Comparison of ENCODE assay signal across 10 cellular contexts in genomic region chr14:26841920-26842741, GRCh38.
DNase-seq lines count a peak whose midpoint lies in the region; ATAC-seq and TF ChIP-seq lines count a peak whose summit lies in the region.
"Had no signal": no experiment of that assay in that cellular context is flagged by ENCODE, and none has a peak within 500 bp of the region (broad histone marks: within the 10 kb centered on the region; RNA-seq: fewer than 3 reads in every experiment).

No MANE protein-coding gene starts in this region.

- H3K36me3 ChIP-seq in A673 (ENCODE audit: insufficient read depth, low read length, poor library complexity, severe bottlenecking) = no peaks in the 10 kb centered on the region
- H3K36me3 ChIP-seq in colonic mucosa = no peaks in the 10 kb centered on the region
- H3K36me3 ChIP-seq in SJCRH30 = no peaks in the 10 kb centered on the region

- no peaks in the 10 kb centered on the region for H3K9me3 ChIP-seq in A673 (ENCODE audit: low read depth, low read length, poor library complexity, severe bottlenecking)
- no peaks in the 10 kb centered on the region for H3K9me3 ChIP-seq in colonic mucosa
- no peaks in the 10 kb centered on the region for H3K9me3 ChIP-seq in SJCRH30 (replicated peaks)

- H3K27ac ChIP-seq in A673 (ENCODE audit: low read depth, low read length, poor library complexity, severe bottlenecking) (no peak overlapping the region), colonic mucosa (peak overlapping the region; percentile 40), coronary artery (peak overlapping the region in 1 of 2 donors; percentile 39), SJCRH30 (no peak overlapping the region)
- H3K27ac ChIP-seq: SK-N-MC had no signal

- CTCF ChIA-PET in A673 (lab: Charles Lee) = no interaction called here

- no TSS peak for BruUV-seq in A673 (replicated peaks; lab: Mats Ljungman, UMichigan)

- H3K27me3 ChIP-seq in A673 (replicated peaks; ENCODE audit: insufficient read depth, low read depth, low read length, poor library complexity) (no peaks in the 10 kb centered on the region), colonic mucosa (no peaks in the 10 kb centered on the region), SJCRH30 (no peaks in the 10 kb centered on the region)

- no peak for ATAC-seq in HG03045 (IDR thresholded peaks at IDR 0.05; ENCODE audit: unreplicated experiment)

- no peak overlapping the region for H3K4me3 ChIP-seq in A673 (ENCODE audit: low read depth, low read length, poor library complexity, severe bottlenecking)
- no peak overlapping the region for H3K4me3 ChIP-seq in LNCaP clone FGC (ENCODE audit: low read depth, low read length)
- no peak overlapping the region for H3K4me3 ChIP-seq in colonic mucosa
- no peak overlapping the region for H3K4me3 ChIP-seq in coronary artery
- no peak overlapping the region for H3K4me3 ChIP-seq in SJCRH30
- H3K4me3 ChIP-seq: SK-N-MC had no signal

- POLR2A ChIA-PET in A673 (lab: Charles Lee; ENCODE audit: low non-redundant PET) = no interaction called here

- no peak overlapping the region for H3K9ac ChIP-seq in colonic mucosa (ENCODE audit: low read depth in 2 of 2, low read length in 2 of 2)

- DNase-seq in A673 (ENCODE audit: low spot score) (peak; percentile 42), LNCaP clone FGC (ENCODE audit: low read depth) (peak; percentile 56), colonic mucosa (peak; percentile 45), lung microvascular endothelial cell (ENCODE audit: low read depth in 2 of 2) (peak; percentile 19 to 74), coronary artery (ENCODE audit: low spot score) (no peak), SJCRH30 (no peak)
- DNase-seq in stimulated activated CD4-positive, alpha-beta T cell treated with anti-CD3 and anti-CD28 coated beads, Interleukin-4, amount 100 ng/mL, for 1 hour = no peak
- DNase-seq: cerebellar nuclear complex had no signal

- H3K4me1 ChIP-seq in A673 (ENCODE audit: insufficient read depth, low read length, poor library complexity, severe bottlenecking) (no peaks in the 10 kb centered on the region), colonic mucosa (peaks cover 13% of the 10 kb centered on the region), SJCRH30 (no peaks in the 10 kb centered on the region)

- no peak for TF ChIP-seq CTCF in A673 (conservative IDR thresholded peaks at IDR 0.05; ENCODE audit: low read depth, low read length)
- TF ChIP-seq CTCF in LNCaP clone FGC (IDR thresholded peaks at IDR 0.05; ENCODE audit: control insufficient read depth, extremely low read depth, insufficient read depth) = no peak
- TF ChIP-seq CTCF in colonic mucosa (IDR thresholded peaks at IDR 0.05) = no peak
- TF ChIP-seq CTCF in coronary artery (IDR thresholded peaks at IDR 0.05) = no peak

- intact Hi-C loops in A673 (cut with micrococcal nuclease; ENCODE audit: unreplicated experiment) (no loop called here), colonic mucosa (cut with DNase I) (no loop called here)

Comparison
In these comparisons a context has a peak if more than half of its experiments do, and no peak if none do; other contexts are left out.
1. DNase-seq: peak in A673 (single experiment), LNCaP clone FGC (single experiment), colonic mucosa (single experiment) and lung microvascular endothelial cell (2 of 2); none in coronary artery (single experiment), SJCRH30 (0 of 2) and stimulated activated CD4-positive, alpha-beta T cell treated with anti-CD3 and anti-CD28 coated beads, Interleukin-4, amount 100 ng/mL, for 1 hour (single experiment).